Comparison of ENCODE assay signal across 22 cellular contexts in the genomic region with DNA sequence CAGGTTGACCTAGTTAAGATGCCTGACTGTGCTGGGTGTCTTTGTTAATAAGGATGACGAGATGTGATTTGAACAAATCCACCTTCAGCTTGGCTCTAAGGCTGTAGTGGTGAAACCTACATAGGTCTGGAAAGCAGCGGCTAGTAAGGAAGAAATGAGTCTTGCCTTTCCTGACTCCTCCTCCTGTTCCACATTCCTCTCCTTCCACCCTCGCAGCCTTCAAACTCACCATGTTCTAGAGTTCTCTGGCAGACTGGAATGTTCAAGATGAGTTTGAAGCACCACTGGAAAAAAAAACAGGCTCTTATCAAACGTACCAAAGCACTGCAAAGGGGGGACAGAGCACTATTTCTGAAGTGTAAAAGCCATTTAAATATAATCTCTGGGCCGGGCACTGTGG.
"Had no signal": no experiment of that assay in that cellular context is flagged by ENCODE, and none has a peak within 500 bp of the region (broad histone marks: within the 10 kb centered on the region; RNA-seq: fewer than 3 reads in every experiment).

No MANE protein-coding gene starts in this region.

- DNase-seq: activated B cell treated with CpG ODN at 0.5 μM for 24 hours; activated CD4-positive, alpha-beta memory T cell treated with anti-CD3 and anti-CD28 coated beads for 36 hours; activated CD4-positive, alpha-beta T cell treated with anti-CD3 and anti-CD28 coated beads, Interleukin-2, amount 10 ng/mL, durations not matched to agents 7 days and 5 days; activated CD8-positive, alpha-beta memory T cell treated with anti-CD3 and anti-CD28 coated beads for 24 hours; activated effector memory CD4-positive, alpha-beta T cell treated with anti-CD3 and anti-CD28 coated beads, Interleukin-2, amount 50 U/mL, for 16 hours; activated naive CD4-positive, alpha-beta T cell treated with Interleukin-2 at 50 U/mL for 16 hours; activated naive CD8-positive, alpha-beta T cell treated with anti-CD3 and anti-CD28 coated beads, Interleukin-2, amount 50 U/mL, for 24 hours; activated T-cell treated with anti-CD3 and anti-CD28 coated beads, Interleukin-2, amount 50 U/mL, for 4 hours; amygdala; NCI-H1092; NCI-H1930; NCI-H2107; NCI-H2171 treated with DMSO at 0.1 percent for 48 hours; NCI-H226; NCI-H526; NCI-H82; NK-92 treated with Interleukin-12 subunit alpha and Interleukin-12 subunit beta, amount 100 ng/mL, for 24 hours; SHP77; T-helper 17 cell; T-helper 9 cell had no signal

- ATAC-seq: activated naive CD4-positive, alpha-beta T cell treated with anti-CD3 and anti-CD28 coated beads, Interleukin-2, amount 50 U/mL, for 72 hours; activated naive CD8-positive, alpha-beta T cell treated with anti-CD3 and anti-CD28 coated beads, Interleukin-2, amount 50 U/mL, for 24 hours; activated T-cell treated with anti-CD3 and anti-CD28 coated beads, Interleukin-2, amount 50 U/mL, for 4 hours; T-helper 17 cell had no signal

- H3K27ac ChIP-seq: KMS-11 had no signal
